22 cellular contexts compared by ENCODE assay signal in genomic region chr1:31667065-31667785, GRCh38. TPM values are rescaled to one million over a fixed set of nuclear protein-coding genes. Genes with fewer than 3 reads are reported as not detected.
DNase-seq lines count a peak whose midpoint lies in the region; FAIRE-seq and TF ChIP-seq lines count a peak whose summit lies in the region.
"Had no signal": no experiment of that assay in that cellular context is flagged by ENCODE, and none has a peak within 500 bp of the region (broad histone marks: within the 10 kb centered on the region; RNA-seq: fewer than 3 reads in every experiment).

No MANE protein-coding gene starts in this region.

- no peak for TF ChIP-seq POLR2A in GM12892 (IDR thresholded peaks at IDR 0.05; ENCODE audit: low read depth, low read length)

- H3K9ac ChIP-seq in BLaER1 (0 out of 2 replicates have a peak overlapping the region, but pooled peaks have one; percentile 25), fibroblast of lung (ENCODE audit: insufficient read depth, low read length) (no peak overlapping the region)

- TF ChIP-seq CTCF in RWPE1 (conservative IDR thresholded peaks at IDR 0.05; ENCODE audit: low read depth) (no peak), fibroblast of lung (conservative IDR thresholded peaks at IDR 0.05 in 1 of 2, IDR thresholded peaks at IDR 0.05 in 1 of 2; ENCODE audit: low read depth in 1 of 2, low read length in 2 of 2) (no peak)

- no peak overlapping the region for H2AFZ ChIP-seq in fibroblast of lung (ENCODE audit: low read length)

- H4K20me1 ChIP-seq in BLaER1 (no peaks in the 10 kb centered on the region), fibroblast of lung (ENCODE audit: control insufficient read depth, extremely low read depth, insufficient read depth, low read length) (no peaks in the 10 kb centered on the region)

- H3K4me3 ChIP-seq in BLaER1 (no peak overlapping the region), fibroblast of lung (replicated peaks in 1 of 4; ENCODE audit: control extremely low read depth in 1 of 4, insufficient read depth in 1 of 4, low read depth in 3 of 4, low read length in 4 of 4) (no peak overlapping the region), skin epidermis (no peak overlapping the region)
- H3K4me3 ChIP-seq: cardiac muscle cell, MG63 had no signal

- H3K36me3 ChIP-seq in BLaER1 (no peaks in the 10 kb centered on the region), fibroblast of lung (ENCODE audit: control insufficient read depth, insufficient read depth, low read length) (peaks cover 23% of the 10 kb centered on the region)
- H3K36me3 ChIP-seq: cardiac muscle cell had no signal

- no peak for FAIRE-seq in GM12892 (lab: Jason Lieb, UNC)
- FAIRE-seq: HepG2 had no signal

- H3K27ac ChIP-seq in BLaER1 (no peak overlapping the region), RWPE1 (peak overlapping the region; percentile 97), fibroblast of lung (ENCODE audit: insufficient read depth, low read length) (no peak overlapping the region), skin epidermis (peak overlapping the region in 18 of 21 experiments; percentile 18 to 83 (median 66))
- H3K27ac ChIP-seq: cardiac muscle cell had no signal

- peak overlapping the region; percentile 72 for H3K4me2 ChIP-seq in BLaER1
- H3K4me2 ChIP-seq in fibroblast of lung (ENCODE audit: extremely low read depth, insufficient read depth, low read length), result peak overlapping the region; percentile 33

- peaks cover 87% of the 10 kb centered on the region for H3K4me1 ChIP-seq in BLaER1
- peaks cover 12% of the 10 kb centered on the region for H3K4me1 ChIP-seq in fibroblast of lung (ENCODE audit: control insufficient read depth, extremely low read depth, insufficient read depth, low read length)

- CTCF ChIA-PET in RWPE1 (lab: Yijun Ruan, JAX), result interaction anchor here (0.6 to 2.7 kb wide), 4 partner anchors 9 to 122 kb away, joined by 3 to 16 read pairs (median 4); no protein-coding TSS in a partner anchor

- DNase-seq in RWPE1 (ENCODE audit: low spot score), result no peak
- no peak for DNase-seq in fibroblast of lung (ENCODE audit: low read depth in 2 of 2)
- DNase-seq in NCI-H526 treated with DMSO at 0.1 percent for 48 hours (lab: John Stamatoyannopoulos, UW), result no peak
- DNase-seq in activated T-cell treated with anti-CD3 and anti-CD28 coated beads for 4 hours, result no peak
- DNase-seq in NCI-H510A (lab: John Stamatoyannopoulos, UW), result no peak
- DNase-seq in GM12892 (ENCODE audit: insufficient read length), result no peak
- DNase-seq: activated CD8-positive, alpha-beta memory T cell treated with anti-CD3 and anti-CD28 coated beads for 24 hours; activated naive CD8-positive, alpha-beta T cell treated with anti-CD3 and anti-CD28 coated beads, Interleukin-2, amount 50 U/mL, for 24 hours; CD8-positive, alpha-beta T cell; DND-41; effector CD8-positive, alpha-beta T cell; HFFc6; MG63; NCI-H187; trophoblast cell had no signal

- H3K79me2 ChIP-seq in fibroblast of lung (ENCODE audit: control insufficient read depth, insufficient read depth, low read length), result no peaks in the 10 kb centered on the region

- POLR2A ChIA-PET in RWPE1 (lab: Yijun Ruan, JAX; ENCODE audit: low non-redundant PET), result no interaction called here

- peaks cover 29% of the 10 kb centered on the region for H3K27me3 ChIP-seq in BLaER1
- H3K27me3 ChIP-seq in fibroblast of lung (ENCODE audit: control insufficient read depth, insufficient read depth, low read length), result no peaks in the 10 kb centered on the region
- H3K27me3 ChIP-seq: cardiac muscle cell, MG63 had no signal

- H3K9me3 ChIP-seq in BLaER1 (no peaks in the 10 kb centered on the region), fibroblast of lung (ENCODE audit: control insufficient read depth, insufficient read depth, low read depth, low read length) (no peaks in the 10 kb centered on the region)
- H3K9me3 ChIP-seq: MG63 had no signal

RNA-seq across cellular contexts. Expression of gene PEF1, which starts 22.5 kb away (rescaled TPM):
- total RNA-seq in fibroblast of lung, result 72.2 and 78.1 TPM in 2 replicates
- polyA plus RNA-seq in fibroblast of lung, result 72.9 and 85.3 TPM in 2 replicates
- 62.2 and 73.8 TPM in 2 replicates for polyA plus RNA-seq in fibroblast of lung (2012)
- 164 and 206 TPM in 2 replicates for polyA minus RNA-seq in fibroblast of lung (ENCODE audit: low replicate concordance)
- 47.0 TPM for polyA plus RNA-seq in GM12892 (2012; ENCODE audit: missing spikeins)

RNA-seq across cellular contexts. Expression of gene COL16A1, which starts 36.6 kb away (rescaled TPM):
- total RNA-seq in fibroblast of lung, result 80.3 and 150 TPM in 2 replicates
- 20.9 and 21.0 TPM in 2 replicates for polyA plus RNA-seq in fibroblast of lung
- 57.9 and 61.9 TPM in 2 replicates for polyA plus RNA-seq in fibroblast of lung (2012)
- polyA minus RNA-seq in fibroblast of lung (ENCODE audit: low replicate concordance), result 42.9 and 69.1 TPM in 2 replicates
- 0.36 TPM for polyA plus RNA-seq in GM12892 (2012; ENCODE audit: missing spikeins)
- total RNA-seq: T-helper 2 cell treated with Interferon-gamma antibody and Interleukin-4, amounts not matched to agents 100 ng/mL and 5 ng/mL, for 36 hours had no signal

RNA-seq across cellular contexts. Expression of gene HCRTR1, which starts 49.7 kb away (rescaled TPM):
- not detected in 2 replicates for total RNA-seq in fibroblast of lung
- polyA plus RNA-seq in fibroblast of lung, result not detected in 2 replicates
- polyA plus RNA-seq in fibroblast of lung (2012), result not detected in 2 replicates
- polyA minus RNA-seq in fibroblast of lung (ENCODE audit: low replicate concordance), result not detected in 2 replicates
- polyA plus RNA-seq in GM12892 (2012; ENCODE audit: missing spikeins), result not detected
- total RNA-seq: cardiac muscle cell; CD8-positive, alpha-beta T cell; HepG2; HFFc6; mononuclear cell; skeletal muscle tissue; T-helper 2 cell treated with Interferon-gamma antibody and Interleukin-4, amounts not matched to agents 100 ng/mL and 5 ng/mL, for 36 hours had no signal
- polyA plus RNA-seq: cardiac muscle cell, HepG2 had no signal

Comparison
In these comparisons a context has a peak if more than half of its experiments do, and no peak if none do; other contexts are left out.
1. H3K27ac ChIP-seq: peak in RWPE1 (single experiment) and skin epidermis (18 of 21); none in BLaER1 (single experiment) and fibroblast of lung (single experiment).